1 cellular context compared by ENCODE assay signal in genomic region chr5:136106351-136106750, GRCh38.
TF ChIP-seq lines count a peak whose summit lies in the region.

No MANE protein-coding gene starts in this region.

TF ChIP-seq in GM23338, 12 proteins besides CTCF, POLR2A, EP300 and RAD21 (continued from another document):
- TF ChIP-seq CREB1 (CRISPR knock-in tag; IDR thresholded peaks at IDR 0.05; ENCODE audit: low read depth) = no peak
- no peak for TF ChIP-seq JUNB (IDR thresholded peaks at IDR 0.05; ENCODE audit: unreplicated experiment)
- no peak for TF ChIP-seq REST (IDR thresholded peaks at IDR 0.05; ENCODE audit: unreplicated experiment)
- no peak for TF ChIP-seq ETS1 (IDR thresholded peaks at IDR 0.05)
- no peak for TF ChIP-seq EZH2 (IDR thresholded peaks at IDR 0.05; ENCODE audit: low read depth, unreplicated experiment)
TF ChIP-seq in GM23338: peak in this region for 0.
